In genomic region chr19:32336259-32337111, GRCh38 we compare ENCODE assay signal across 11 cellular contexts. TPM values are rescaled to one million over a fixed set of nuclear protein-coding genes. Genes with fewer than 3 reads are reported as not detected.
DNase-seq lines count a peak whose midpoint lies in the region; ATAC-seq, FAIRE-seq and TF ChIP-seq lines count a peak whose summit lies in the region.
"Had no signal": no experiment of that assay in that cellular context is flagged by ENCODE, and none has a peak within 500 bp of the region (broad histone marks: within the 10 kb centered on the region; RNA-seq: fewer than 3 reads in every experiment).

No MANE protein-coding gene starts in this region.

- WGBS in A549 (ENCODE audit: missing lambda C conversion rate): 48% methylated on average over 8 of the region's 8 CpGs

- TF ChIP-seq EP300 in A549 (IDR thresholded peaks at IDR 0.05): no peak

- DNase-seq in A549 (ENCODE audit: low read depth in 1 of 2, low spot score in 1 of 2) (peak in 1 of 2 experiments; percentile 58), MV-4-11 (lab: John Stamatoyannopoulos, UW) (peak; percentile 14), coronary artery (ENCODE audit: low spot score) (no peak), left lung (no peak), midbrain (lab: John Stamatoyannopoulos, UW) (no peak), D341Med (ENCODE audit: low spot score) (no peak), kidney tubule cell (ENCODE audit: low spot score) (no peak)
- no peak for DNase-seq in stimulated activated CD4-positive, alpha-beta T cell treated with anti-CD3 and anti-CD28 coated beads, Interleukin-2, amount 100 ng/mL, for 48 hours
- DNase-seq: foreskin melanocyte, NCI-H1105 had no signal

- H3K4me1 ChIP-seq in A549 (peaks cover 4% of the 10 kb centered on the region; the same call in 1 of the 3 replicates), left lung (no peaks in the 10 kb centered on the region)
- H3K4me1 ChIP-seq: BLaER1 treated with 17β-estradiol and CSF1 and Interleukin-3, amounts not matched to agents 10 nM and 100 nM had no signal

- CTCF ChIA-PET in A549 (lab: Yijun Ruan, JAX): interaction anchor here (0.5 to 10.9 kb wide), 20 partner anchors 8 to 1667 kb away, joined by 3 to 182 read pairs (median 8); partner anchors contain the start of genes PDCD5 and ZNF507

- FAIRE-seq in A549 (lab: Jason Lieb, UNC): peak; percentile 94

- H3K9me3 ChIP-seq in A549 (no peaks in the 10 kb centered on the region), left lung (no peaks in the 10 kb centered on the region)
- H3K9me3 ChIP-seq: BLaER1 treated with 17β-estradiol and CSF1 and Interleukin-3, amounts not matched to agents 10 nM and 100 nM had no signal

- H3K27me3 ChIP-seq in left lung: peaks cover 8 to 98% of the 10 kb centered on the region in 2 donors

- H3K4me3 ChIP-seq in A549: no peak overlapping the region
- peak overlapping the region; percentile 67 for H3K4me3 ChIP-seq in coronary artery
- no peak overlapping the region for H3K4me3 ChIP-seq in left lung
- H3K4me3 ChIP-seq: BLaER1 treated with 17β-estradiol and CSF1 and Interleukin-3, amounts not matched to agents 10 nM and 100 nM had no signal

- ATAC-seq in A549 (peak; percentile 37 to 56; a peak in 4 of 6 replicates), left lung (peak; percentile 39)

- TF ChIP-seq RAD21 in A549 (conservative IDR thresholded peaks at IDR 0.05 in 1 of 2, IDR thresholded peaks at IDR 0.05 in 1 of 2): peak; percentile 68 to 79

- no peak for TF ChIP-seq POLR2A in A549 (IDR thresholded peaks at IDR 0.05; ENCODE audit: low read length)

- H3K27ac ChIP-seq in A549: no peak overlapping the region
- H3K27ac ChIP-seq in coronary artery: peak overlapping the region; percentile 34 to 68
- no peak overlapping the region for H3K27ac ChIP-seq in left lung
- H3K27ac ChIP-seq: BLaER1 treated with 17β-estradiol and CSF1 and Interleukin-3, amounts not matched to agents 10 nM and 100 nM had no signal

- TF ChIP-seq CTCF in A549 (IDR thresholded peaks at IDR 0.05) (peak; percentile 48), coronary artery (IDR thresholded peaks at IDR 0.05) (no peak), left lung (IDR thresholded peaks at IDR 0.05) (no peak)

- POLR2A ChIA-PET in A549 (lab: Yijun Ruan, JAX): interaction anchor here (1.3 to 1.9 kb wide), 2 partner anchors 10 to 233 kb away, joined by 4 to 13 read pairs; partner anchors contain the start of gene ZNF507

- H3K36me3 ChIP-seq in left lung: no peaks in the 10 kb centered on the region
- H3K36me3 ChIP-seq: BLaER1 treated with 17β-estradiol and CSF1 and Interleukin-3, amounts not matched to agents 10 nM and 100 nM had no signal

- peak overlapping the region; percentile 6; the same call in 2 of the 3 replicates for H3K4me2 ChIP-seq in A549
- H3K4me2 ChIP-seq: BLaER1 treated with 17β-estradiol and CSF1 and Interleukin-3, amounts not matched to agents 10 nM and 100 nM had no signal

- intact Hi-C loops in left lung (cut with DNase I): no loop called here

TF ChIP-seq in A549, 52 proteins besides CTCF, POLR2A, EP300 and RAD21:
- TF ChIP-seq JUN (IDR thresholded peaks at IDR 0.05) (no peak), FOSB (CRISPR knock-in tag; IDR thresholded peaks at IDR 0.05) (no peak), BCL3 (IDR thresholded peaks at IDR 0.05) (no peak), NR3C1 (IDR thresholded peaks at IDR 0.05) (no peak), FOSL2 (IDR thresholded peaks at IDR 0.05) (no peak), FOSL2 (CRISPR knock-in tag; IDR thresholded peaks at IDR 0.05) (no peak), PHF8 (IDR thresholded peaks at IDR 0.05; ENCODE audit: borderline replicate concordance, low read depth) (no peak), KDM5A (IDR thresholded peaks at IDR 0.05) (no peak), RCOR1 (IDR thresholded peaks at IDR 0.05; ENCODE audit: low read depth, low read length) (no peak), NPAS2 (CRISPR knock-in tag; IDR thresholded peaks at IDR 0.05; ENCODE audit: borderline replicate concordance) (no peak), CBX8 (IDR thresholded peaks at IDR 0.05) (no peak), KDM1A (IDR thresholded peaks at IDR 0.05; ENCODE audit: low read depth) (no peak), SMC3 (IDR thresholded peaks at IDR 0.05) (peak; percentile 32; the same call in 1 of the 3 replicates), MAX (IDR thresholded peaks at IDR 0.05) (no peak), REST (IDR thresholded peaks at IDR 0.05) (no peak), CBX2 (IDR thresholded peaks at IDR 0.05; ENCODE audit: borderline replicate concordance, low read depth) (no peak), RNF2 (IDR thresholded peaks at IDR 0.05; ENCODE audit: borderline replicate concordance, low read depth) (no peak), CEBPB (IDR thresholded peaks at IDR 0.05) (0 out of 4 replicates have a peak, but pooled peaks of 1 of the 2 experiments have one; percentile 11)

RNA-seq across cellular contexts. Expression of gene ZNF507, which starts 8.9 kb away (rescaled TPM):
- polyA plus RNA-seq in A549 (2011; rRNA removed) (49.8 and 50.1 TPM in 2 replicates), A549 (2017; fragmentation: RNase III; extraction: RNeasy Plus Mini Kit Qiagen cat#74134 plus additional on column Dnase treatment) (14.0 to 14.9 TPM (median 14.6 TPM) in 3 replicates)
- polyA plus RNA-seq in A549 (2012; cell fraction: cytosol; rRNA removed): 11.6 and 12.2 TPM in 2 replicates
- 8.4 and 11.3 TPM in 2 replicates for polyA plus RNA-seq in A549 (2012; cell fraction: nucleus; rRNA removed)
- 40.2 and 42.9 TPM in 2 replicates for polyA minus RNA-seq in A549 (2011; rRNA and poly(A)+ RNA removed)
- total RNA-seq in left lung: 10 to 100 TPM; 14.0 to 15.9 TPM

Comparison
In these comparisons a context has a peak if more than half of its experiments do, and no peak if none do; other contexts are left out.
1. H3K27ac ChIP-seq: peak in coronary artery (2 of 2); none in A549 (0 of 2) and left lung (0 of 2).